Comparison of ENCODE assay signal across 8 cellular contexts in the genomic region with DNA sequence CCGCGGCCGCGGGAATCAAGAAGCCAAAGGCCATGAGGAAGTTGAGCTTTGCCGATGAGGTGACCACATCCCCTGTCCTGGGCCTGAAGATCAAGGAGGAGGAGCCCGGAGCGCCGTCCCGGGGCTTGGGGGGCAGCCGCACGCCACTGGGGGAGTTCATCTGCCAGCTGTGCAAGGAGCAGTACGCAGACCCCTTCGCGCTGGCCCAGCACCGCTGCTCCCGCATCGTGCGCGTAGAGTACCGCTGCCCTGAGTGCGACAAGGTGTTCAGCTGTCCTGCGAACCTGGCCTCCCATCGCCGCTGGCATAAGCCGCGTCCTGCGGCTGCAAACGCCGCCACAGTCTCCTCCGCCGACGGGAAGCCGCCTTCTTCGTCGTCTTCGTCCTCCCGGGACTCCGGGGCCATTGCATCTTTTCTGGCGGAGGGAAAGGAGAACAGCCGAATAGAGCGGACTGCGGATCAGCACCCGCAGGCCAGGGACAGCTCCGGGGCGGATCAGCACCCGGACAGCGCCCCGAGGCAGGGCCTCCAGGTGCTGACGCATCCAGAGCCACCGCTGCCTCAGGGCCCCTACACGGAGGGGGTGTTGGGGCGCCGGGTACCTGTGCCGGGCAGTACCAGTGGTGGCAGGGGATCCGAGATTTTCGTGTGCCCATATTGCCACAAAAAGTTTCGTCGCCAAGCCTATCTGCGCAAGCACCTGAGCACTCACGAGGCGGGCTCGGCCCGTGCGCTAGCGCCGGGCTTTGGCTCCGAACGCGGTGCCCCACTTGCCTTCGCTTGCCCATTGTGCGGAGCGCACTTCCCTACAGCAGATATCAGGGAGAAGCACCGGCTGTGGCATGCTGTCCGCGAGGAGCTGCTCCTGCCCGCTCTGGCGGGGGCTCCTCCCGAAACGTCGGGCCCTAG. TPM values are rescaled to one million over a fixed set of nuclear protein-coding genes. Genes with fewer than 3 reads are reported as not detected.
DNase-seq lines count a peak whose midpoint lies in the region; ATAC-seq and TF ChIP-seq lines count a peak whose summit lies in the region.

No MANE protein-coding gene starts in this region.

- peaks cover 0 to 36% of the 10 kb centered on the region in 2 donors for H3K27me3 ChIP-seq in right lobe of liver

- no peak overlapping the region for H3K27ac Mint-ChIP-seq in activated CD4-positive, alpha-beta T cell treated with anti-CD3 and anti-CD28 coated beads, Interleukin-2, amount 10 ng/mL, durations not matched to agents 7 days and 5 days

- intact Hi-C loops in right lobe of liver (cut with DNase I), result no loop called here

- H3K4me1 ChIP-seq in ES-I3 (ENCODE audit: insufficient read depth, low read length), result no peaks in the 10 kb centered on the region
- peaks cover 0 to 28% (median 9%) of the 10 kb centered on the region in 4 donors for H3K4me1 ChIP-seq in right lobe of liver

- H3K27ac ChIP-seq in right lobe of liver, result no peak overlapping the region

- H3K4me3 ChIP-seq in NB4 (ENCODE audit: low read depth, low read length), result no peak overlapping the region
- peak overlapping the region in 2 of 3 donors; percentile 44 to 58 for H3K4me3 ChIP-seq in right lobe of liver

- ATAC-seq in right lobe of liver, result peak; percentile 86 to 96 (median 92)

- TF ChIP-seq CTCF in NB4 (IDR thresholded peaks at IDR 0.05; ENCODE audit: low read depth, low read length) (no peak), right lobe of liver (IDR thresholded peaks at IDR 0.05) (no peak)

- H3K36me3 ChIP-seq in ES-I3 (ENCODE audit: insufficient read depth, low read length) (no peaks in the 10 kb centered on the region), right lobe of liver (peaks cover 0 to 3% (median 0%) of the 10 kb centered on the region in 4 donors)

- peaks cover 19% of the 10 kb centered on the region for H3K4me1 Mint-ChIP-seq in activated CD4-positive, alpha-beta T cell treated with anti-CD3 and anti-CD28 coated beads, Interleukin-2, amount 10 ng/mL, durations not matched to agents 7 days and 5 days

- POLR2A ChIA-PET in activated CD4-positive, alpha-beta T cell treated with anti-CD3 and anti-CD28 coated beads, Interleukin-2, amount 10 ng/mL, durations not matched to agents 7 days and 5 days (lab: Charles Lee), result no interaction called here

- no peaks in the 10 kb centered on the region for H3K36me3 Mint-ChIP-seq in activated CD4-positive, alpha-beta T cell treated with anti-CD3 and anti-CD28 coated beads, Interleukin-2, amount 10 ng/mL, durations not matched to agents 7 days and 5 days (ENCODE audit: low read depth)

- H3K4me3 Mint-ChIP-seq in activated CD4-positive, alpha-beta T cell treated with anti-CD3 and anti-CD28 coated beads, Interleukin-2, amount 10 ng/mL, durations not matched to agents 7 days and 5 days, result peak overlapping the region; percentile 57

- H3K9me3 ChIP-seq in ES-I3 (ENCODE audit: control insufficient read depth, insufficient read depth, low read length), result no peaks in the 10 kb centered on the region
- H3K9me3 ChIP-seq in right lobe of liver, result no peaks in the 10 kb centered on the region

- TF ChIP-seq POLR2A in NB4 (IDR thresholded peaks at IDR 0.05; ENCODE audit: extremely low read depth, insufficient read length) (no peak), right lobe of liver (IDR thresholded peaks at IDR 0.05) (no peak)

- H3K9me3 Mint-ChIP-seq in activated CD4-positive, alpha-beta T cell treated with anti-CD3 and anti-CD28 coated beads, Interleukin-2, amount 10 ng/mL, durations not matched to agents 7 days and 5 days, result no peaks in the 10 kb centered on the region

- CTCF ChIA-PET in activated CD4-positive, alpha-beta T cell treated with anti-CD3 and anti-CD28 coated beads, Interleukin-2, amount 10 ng/mL, durations not matched to agents 7 days and 5 days (lab: Charles Lee), result interaction anchor here (1.1 kb wide), 1 partner anchor 56 kb away, joined by 3 read pairs; no protein-coding TSS in a partner anchor

- peaks cover 53% of the 10 kb centered on the region for H3K27me3 Mint-ChIP-seq in activated CD4-positive, alpha-beta T cell treated with anti-CD3 and anti-CD28 coated beads, Interleukin-2, amount 10 ng/mL, durations not matched to agents 7 days and 5 days

- peak overlapping the region; percentile 10; the same call in 1 of the 2 replicates for H3K9ac ChIP-seq in ES-I3 (ENCODE audit: low read depth, low read length)

- no CpG with 5 or more reads among the region's 80 CpGs for WGBS in right lobe of liver (ENCODE audit: insufficient coverage, low coverage, low lambda C conversion rate, missing lambda C conversion rate)

- DNase-seq in GOT3 (lab: John Stamatoyannopoulos, UW), result peak; percentile 1
- peak; percentile 68 for DNase-seq in NB4 (ENCODE audit: low read depth)
- DNase-seq in activated CD4-positive, alpha-beta T cell treated with anti-CD3 and anti-CD28 coated beads, Interleukin-2, amount 10 ng/mL, durations not matched to agents 7 days and 5 days, result peak; percentile 70
- peak; percentile 31 for DNase-seq in dedifferentiated amniotic fluid mesenchymal stem cell (ENCODE audit: extremely low spot score)
- DNase-seq in right lobe of liver, result peak; percentile 61 to 77 (median 71)
- peak in 2 of 3 experiments; percentile 20 to 35 for DNase-seq in stimulated activated CD4-positive, alpha-beta T cell treated with anti-CD3 and anti-CD28 coated beads, TNF-alpha, amount 100 ng/mL, for 4 hours (ENCODE audit: low read depth in 3 of 3)
- DNase-seq in RKO (ENCODE audit: low spot score), result no peak

RNA-seq across cellular contexts. Expression of a gene that starts 1.2 kb away (rescaled TPM):
- not detected for total RNA-seq in activated CD4-positive, alpha-beta T cell treated with anti-CD3 and anti-CD28 coated beads, Interleukin-2, amount 10 ng/mL, durations not matched to agents 7 days and 5 days
- not detected for total RNA-seq in right lobe of liver
